Comparison of ENCODE assay signal across 15 cellular contexts in the genomic region with DNA sequence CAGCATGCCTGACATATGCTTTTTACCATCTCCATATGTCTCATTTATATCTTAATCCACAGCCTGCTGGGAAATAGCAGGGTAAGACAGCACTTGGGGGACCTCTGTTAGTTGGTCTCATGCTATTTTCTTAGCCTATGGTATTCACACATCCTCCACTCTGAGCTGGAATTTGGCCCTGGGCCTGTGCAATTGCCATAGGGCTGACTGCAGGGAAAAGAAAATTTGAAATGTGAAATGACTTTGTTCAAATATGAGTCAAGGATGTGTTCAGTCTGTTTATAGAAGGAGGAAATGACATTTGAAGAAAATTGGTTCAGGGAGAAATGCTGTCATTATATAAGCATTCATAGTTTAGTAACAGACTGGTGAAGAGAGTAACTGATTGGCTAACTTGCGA. TPM values are rescaled to one million over a fixed set of nuclear protein-coding genes. Genes with fewer than 3 reads are reported as not detected.
A peak's percentile ranks its signal among the peaks of the same experiment; 100 is the strongest.
DNase-seq lines count a peak whose midpoint lies in the region; TF ChIP-seq lines count a peak whose summit lies in the region.
"Had no signal": no experiment of that assay in that cellular context is flagged by ENCODE, and none has a peak within 500 bp of the region (broad histone marks: within the 10 kb centered on the region; RNA-seq: fewer than 3 reads in every experiment).

No MANE protein-coding gene starts in this region.

- H3K9me3 ChIP-seq in tibial artery (no peaks in the 10 kb centered on the region), OCI-LY7 (ENCODE audit: low read length) (no peaks in the 10 kb centered on the region)

- H3K27ac ChIP-seq in tibial artery = peak overlapping the region; percentile 81 to 83
- H3K27ac ChIP-seq in OCI-LY7 (ENCODE audit: low read depth, low read length, poor library complexity, severe bottlenecking) = no peak overlapping the region
- H3K27ac ChIP-seq: KMS-11 had no signal

- H3K36me3 ChIP-seq in tibial artery (no peaks in the 10 kb centered on the region), OCI-LY7 (ENCODE audit: insufficient read depth, low read length) (no peaks in the 10 kb centered on the region)

- POLR2A ChIA-PET in OCI-LY7 (lab: Charles Lee) = no interaction called here

- CTCF ChIA-PET in activated naive CD4-positive, alpha-beta T cell treated with anti-CD3 and anti-CD28 coated beads for 36 hours (lab: Charles Lee) = no interaction called here
- CTCF ChIA-PET in OCI-LY7 (lab: Charles Lee; ENCODE audit: unreplicated experiment) = no interaction called here

- intact Hi-C loops in activated naive CD4-positive, alpha-beta T cell treated with anti-CD3 and anti-CD28 coated beads for 36 hours (cut with micrococcal nuclease) = no loop called here
- intact Hi-C loops in tibial artery (cut with DNase I; ENCODE audit: low total_unique reads) (loop anchor here (5.0 kb wide), 1 partner anchor 94 kb away; no protein-coding TSS in a partner anchor), OCI-LY7 (cut with micrococcal nuclease; ENCODE audit: unreplicated experiment) (no loop called here)

- H3K4me3 ChIP-seq in foreskin fibroblast (ENCODE audit: low read depth in 1 of 2, low read length in 2 of 2) = no peak overlapping the region
- H3K4me3 ChIP-seq in tibial artery = no peak overlapping the region
- H3K4me3 ChIP-seq in OCI-LY7 (ENCODE audit: low read depth, low read length, poor library complexity, severe bottlenecking) = no peak overlapping the region
- H3K4me3 ChIP-seq: dorsolateral prefrontal cortex had no signal

- no TSS peak for BruUV-seq in OCI-LY7 (replicated peaks; lab: Mats Ljungman, UMichigan)

- no peaks in the 10 kb centered on the region for H4K20me1 ChIP-seq in OCI-LY7 (ENCODE audit: insufficient read depth, low read length)

- TF ChIP-seq CTCF in foreskin fibroblast (IDR thresholded peaks at IDR 0.05; ENCODE audit: low read depth, low read length) = no peak
- TF ChIP-seq CTCF in tibial artery (IDR thresholded peaks at IDR 0.05) = no peak
- no peak for TF ChIP-seq CTCF in endothelial cell (IDR thresholded peaks at IDR 0.05; ENCODE audit: unreplicated experiment)
- TF ChIP-seq CTCF in OCI-LY7 (conservative IDR thresholded peaks at IDR 0.05; ENCODE audit: low read length) = no peak

- no peak overlapping the region for H3K4me2 ChIP-seq in OCI-LY7 (ENCODE audit: low read length)
- H3K4me2 ChIP-seq: KMS-11 had no signal

- H3K27ac Mint-ChIP-seq in activated naive CD4-positive, alpha-beta T cell treated with anti-CD3 and anti-CD28 coated beads for 36 hours = no peak overlapping the region
- no peak overlapping the region for H3K27ac Mint-ChIP-seq in endothelial cell (ENCODE audit: unreplicated experiment)
- H3K27ac Mint-ChIP-seq: activated naive CD4-positive, alpha-beta T cell treated with anti-CD3 and anti-CD28 coated beads, Interleukin-2, amount 50 U/mL, for 24 hours had no signal

- H3K4me3 Mint-ChIP-seq in activated naive CD4-positive, alpha-beta T cell treated with anti-CD3 and anti-CD28 coated beads for 36 hours = no peak overlapping the region
- H3K4me3 Mint-ChIP-seq in endothelial cell (ENCODE audit: unreplicated experiment) = no peak overlapping the region
- H3K4me3 Mint-ChIP-seq: activated CD8-positive, alpha-beta T cell treated with anti-CD3 and anti-CD28 coated beads, Interleukin-2, amount 10 ng/mL, durations not matched to agents 7 days and 5 days; activated naive CD4-positive, alpha-beta T cell treated with anti-CD3 and anti-CD28 coated beads, Interleukin-2, amount 50 U/mL, for 24 hours had no signal

- H3K4me1 Mint-ChIP-seq in activated naive CD4-positive, alpha-beta T cell treated with anti-CD3 and anti-CD28 coated beads for 36 hours (ENCODE audit: low read depth) = peaks cover 20% of the 10 kb centered on the region
- H3K4me1 Mint-ChIP-seq in endothelial cell (ENCODE audit: unreplicated experiment) = peaks cover 5% of the 10 kb centered on the region

- no peak overlapping the region for H2AFZ ChIP-seq in OCI-LY7 (ENCODE audit: low read length)

- H3K4me1 ChIP-seq in tibial artery (peaks cover 0 to 74% (median 14%) of the 10 kb centered on the region in 4 donors), OCI-LY7 (ENCODE audit: insufficient read depth, low read length, poor library complexity, severe bottlenecking) (no peaks in the 10 kb centered on the region)

- no peaks in the 10 kb centered on the region for H3K9me3 Mint-ChIP-seq in activated naive CD4-positive, alpha-beta T cell treated with anti-CD3 and anti-CD28 coated beads for 36 hours
- H3K9me3 Mint-ChIP-seq in endothelial cell (ENCODE audit: unreplicated experiment) = no peaks in the 10 kb centered on the region
- H3K9me3 Mint-ChIP-seq: activated naive CD4-positive, alpha-beta T cell treated with anti-CD3 and anti-CD28 coated beads, Interleukin-2, amount 50 U/mL, for 24 hours had no signal

- H3K79me2 ChIP-seq in OCI-LY7 (ENCODE audit: insufficient read depth, low read depth, low read length) = no peaks in the 10 kb centered on the region

- H3K36me3 Mint-ChIP-seq in activated naive CD4-positive, alpha-beta T cell treated with anti-CD3 and anti-CD28 coated beads for 36 hours (ENCODE audit: low read depth) = no peaks in the 10 kb centered on the region
- no peaks in the 10 kb centered on the region for H3K36me3 Mint-ChIP-seq in endothelial cell (ENCODE audit: low read depth, unreplicated experiment)
- H3K36me3 Mint-ChIP-seq: activated naive CD4-positive, alpha-beta T cell treated with anti-CD3 and anti-CD28 coated beads, Interleukin-2, amount 50 U/mL, for 24 hours had no signal

- no peaks in the 10 kb centered on the region for H3K9me2 ChIP-seq in OCI-LY7 (ENCODE audit: insufficient read depth, low read length)

- no peaks in the 10 kb centered on the region for H3K27me3 Mint-ChIP-seq in activated naive CD4-positive, alpha-beta T cell treated with anti-CD3 and anti-CD28 coated beads for 36 hours (ENCODE audit: low read depth)
- no peaks in the 10 kb centered on the region for H3K27me3 Mint-ChIP-seq in endothelial cell (ENCODE audit: unreplicated experiment)
- H3K27me3 Mint-ChIP-seq: activated naive CD4-positive, alpha-beta T cell treated with anti-CD3 and anti-CD28 coated beads, Interleukin-2, amount 50 U/mL, for 24 hours had no signal

- peak; percentile 9 for DNase-seq in activated naive CD4-positive, alpha-beta T cell treated with anti-CD3 and anti-CD28 coated beads for 36 hours
- DNase-seq in activated naive CD4-positive, alpha-beta T cell (lab: John Stamatoyannopoulos, UW) = no peak
- DNase-seq in amniotic epithelial cell (ENCODE audit: low read depth) (peak; percentile 17), foreskin fibroblast (peak; percentile 75 to 88), tibial artery (no peak), endothelial cell (ENCODE audit: low spot score) (no peak), OCI-LY7 (ENCODE audit: low spot score) (no peak), DMS153 (lab: John Stamatoyannopoulos, UW) (no peak)
- DNase-seq: activated CD8-positive, alpha-beta T cell treated with anti-CD3 and anti-CD28 coated beads, Interleukin-2, amount 10 ng/mL, durations not matched to agents 7 days and 5 days; NCI-H2171 treated with DMSO at 0.1 percent for 48 hours; occipital lobe had no signal

- H3K27me3 ChIP-seq in tibial artery = no peaks in the 10 kb centered on the region

RNA-seq across cellular contexts. Expression of a gene that starts 9.6 kb away (rescaled TPM):
- 10 to 100 TPM; 10.4 to 12.5 TPM for total RNA-seq in activated naive CD4-positive, alpha-beta T cell treated with anti-CD3 and anti-CD28 coated beads for 36 hours
- total RNA-seq in endothelial cell (ENCODE audit: unreplicated experiment) = 6.6 TPM
- total RNA-seq in OCI-LY7 (2014; rRNA removed; shearing (Covaris generic)) = 7.7 and 11.9 TPM in 2 replicates
- 15.6 and 16.5 TPM in 2 replicates for total RNA-seq in OCI-LY7 (2022)

RNA-seq across cellular contexts. Expression of a gene that starts 40.0 kb away (rescaled TPM):
- not detected for total RNA-seq in activated naive CD4-positive, alpha-beta T cell treated with anti-CD3 and anti-CD28 coated beads for 36 hours
- total RNA-seq in endothelial cell (ENCODE audit: unreplicated experiment) = not detected
- not detected in 2 replicates for total RNA-seq in OCI-LY7 (2014; rRNA removed; shearing (Covaris generic))
- total RNA-seq in OCI-LY7 (2022) = not detected in 2 replicates
- total RNA-seq: activated CD8-positive, alpha-beta T cell treated with anti-CD3 and anti-CD28 coated beads, Interleukin-2, amount 10 ng/mL, durations not matched to agents 7 days and 5 days; occipital lobe; RPMI7951 had no signal

Comparison
In these comparisons a context has a peak if more than half of its experiments do, and no peak if none do; other contexts are left out.
1. DNase-seq: peak in activated naive CD4-positive, alpha-beta T cell treated with anti-CD3 and anti-CD28 coated beads for 36 hours (single experiment), amniotic epithelial cell (single experiment) and foreskin fibroblast (2 of 2); none in activated naive CD4-positive, alpha-beta T cell (0 of 4), tibial artery (0 of 2), endothelial cell (single experiment), OCI-LY7 (single experiment) and DMS153 (single experiment).